In genomic region chr10:89700914-89701237, GRCh38 we compare ENCODE assay signal across 8 cellular contexts. TPM values are rescaled to one million over a fixed set of nuclear protein-coding genes. Genes with fewer than 3 reads are reported as not detected.
DNase-seq lines count a peak whose midpoint lies in the region; TF ChIP-seq lines count a peak whose summit lies in the region.

No MANE protein-coding gene starts in this region.

- intact Hi-C loops in prostate gland (cut with DNase I) = loop anchor here (2.0 kb wide), 1 partner anchor 56 kb away; the partner anchor contains the start of gene PANK1

- H3K9ac ChIP-seq in ES-I3 (ENCODE audit: low read depth, low read length) (peak overlapping the region; percentile 84), SK-N-SH (peak overlapping the region; percentile 77), fibroblast of lung (ENCODE audit: insufficient read depth, low read length) (peak overlapping the region; percentile 79)

- H3K79me2 ChIP-seq in SK-N-SH (ENCODE audit: insufficient read depth) = peaks cover 43% of the 10 kb centered on the region
- peaks cover 45% of the 10 kb centered on the region for H3K79me2 ChIP-seq in fibroblast of lung (ENCODE audit: control insufficient read depth, insufficient read depth, low read length)

- no peak for TF ChIP-seq EP300 in SK-N-SH (IDR thresholded peaks at IDR 0.05; ENCODE audit: borderline replicate concordance in 1 of 2, low read depth in 1 of 2, low read length in 1 of 2)

- no peak for TF ChIP-seq RAD21 in SK-N-SH (IDR thresholded peaks at IDR 0.05; ENCODE audit: low read length)

- no peaks in the 10 kb centered on the region for H3K9me2 ChIP-seq in SK-N-SH

- H3K27me3 ChIP-seq in SK-N-SH (ENCODE audit: insufficient read depth) (no peaks in the 10 kb centered on the region), fibroblast of lung (ENCODE audit: control insufficient read depth, insufficient read depth, low read length) (no peaks in the 10 kb centered on the region), prostate gland (replicated peaks; ENCODE audit: insufficient read depth) (no peaks in the 10 kb centered on the region)

- peak overlapping the region; percentile 94 for H2AFZ ChIP-seq in SK-N-SH (ENCODE audit: low read depth)
- peak overlapping the region; percentile 98 for H2AFZ ChIP-seq in fibroblast of lung (ENCODE audit: low read length)

- H3K4me1 ChIP-seq in ES-I3 (ENCODE audit: insufficient read depth, low read length) = peaks cover 13% of the 10 kb centered on the region
- H3K4me1 ChIP-seq in SK-N-SH (ENCODE audit: control insufficient read depth in 1 of 2, insufficient read depth in 2 of 2, low read depth in 1 of 2, low read length in 1 of 2) = peaks cover 4 to 10% of the 10 kb centered on the region in 2 experiments; a peak in 2 of 4 replicates
- no peaks in the 10 kb centered on the region for H3K4me1 ChIP-seq in fibroblast of lung (ENCODE audit: control insufficient read depth, extremely low read depth, insufficient read depth, low read length)
- no peaks in the 10 kb centered on the region for H3K4me1 ChIP-seq in prostate gland (replicated peaks)

- DNase-seq in SK-N-SH = no peak
- DNase-seq in fibroblast of lung (ENCODE audit: low read depth in 2 of 2) = no peak
- DNase-seq in prostate gland (ENCODE audit: low spot score) = no peak
- no peak for DNase-seq in SW480 (ENCODE audit: low spot score)
- DNase-seq in COLO829 (ENCODE audit: low spot score) = no peak
- DNase-seq in DMS114 treated with DMSO at 0.1 percent for 48 hours (lab: John Stamatoyannopoulos, UW; ENCODE audit: unreplicated experiment) = no peak
- no peak for DNase-seq in DMS153 treated with DMSO at 0.1 percent for 48 hours (lab: John Stamatoyannopoulos, UW; ENCODE audit: unreplicated experiment)

- CTCF ChIA-PET in SK-N-SH (lab: Yijun Ruan, JAX) = interaction anchor here (0.7 to 1.3 kb wide), 5 partner anchors 10 to 138 kb away, joined by 3 to 4 read pairs (median 3); no protein-coding TSS in a partner anchor

- TF ChIP-seq CTCF in SK-N-SH (IDR thresholded peaks at IDR 0.05) (no peak), fibroblast of lung (conservative IDR thresholded peaks at IDR 0.05 in 1 of 2, IDR thresholded peaks at IDR 0.05 in 1 of 2; ENCODE audit: low read depth in 1 of 2, low read length in 2 of 2) (no peak), prostate gland (IDR thresholded peaks at IDR 0.05) (no peak)

- TF ChIP-seq POLR2A in prostate gland (IDR thresholded peaks at IDR 0.05) = no peak

- H3K36me3 ChIP-seq in ES-I3 (ENCODE audit: insufficient read depth, low read length) (0 out of 2 replicates have a peak, but pooled peaks cover 2% of the 10 kb centered on the region), SK-N-SH (replicated peaks in 1 of 2; ENCODE audit: control insufficient read depth in 1 of 2, insufficient read depth in 2 of 2, low read length in 1 of 2) (no peaks in the 10 kb centered on the region), fibroblast of lung (ENCODE audit: control insufficient read depth, insufficient read depth, low read length) (no peaks in the 10 kb centered on the region), prostate gland (no peaks in the 10 kb centered on the region)

- peak overlapping the region; percentile 78 to 82 for H3K4me3 ChIP-seq in SK-N-SH (ENCODE audit: low read depth in 2 of 2, low read length in 1 of 2)
- peak overlapping the region; percentile 78 to 98 (median 92) for H3K4me3 ChIP-seq in fibroblast of lung (replicated peaks in 1 of 4; ENCODE audit: control extremely low read depth in 1 of 4, insufficient read depth in 1 of 4, low read depth in 3 of 4, low read length in 4 of 4)
- peak overlapping the region; percentile 54 to 57 for H3K4me3 ChIP-seq in prostate gland

- peak overlapping the region; percentile 61 to 94; a peak in 3 of 4 replicates for H3K27ac ChIP-seq in SK-N-SH (ENCODE audit: low read depth in 2 of 2, low read length in 1 of 2)
- peak overlapping the region; percentile 87 for H3K27ac ChIP-seq in fibroblast of lung (ENCODE audit: insufficient read depth, low read length)
- peak overlapping the region; percentile 70 to 83 for H3K27ac ChIP-seq in prostate gland

- WGBS in SK-N-SH (ENCODE audit: low lambda C conversion rate) = 0% methylated on average over 6 of the region's 7 CpGs
- 1% methylated on average over 7 of the region's 7 CpGs for WGBS in prostate gland

- POLR2A ChIA-PET in SK-N-SH (lab: Yijun Ruan, JAX) = interaction anchor here (0.8 to 1.0 kb wide), 3 partner anchors 57 to 69 kb away, joined by 3 to 7 read pairs (median 3); no protein-coding TSS in a partner anchor

- H4K20me1 ChIP-seq in SK-N-SH (ENCODE audit: insufficient read depth) = no peaks in the 10 kb centered on the region
- H4K20me1 ChIP-seq in fibroblast of lung (ENCODE audit: control insufficient read depth, extremely low read depth, insufficient read depth, low read length) = no peaks in the 10 kb centered on the region

- H3K9me3 ChIP-seq in ES-I3 (ENCODE audit: control insufficient read depth, insufficient read depth, low read length) (no peaks in the 10 kb centered on the region), SK-N-SH (no peaks in the 10 kb centered on the region), fibroblast of lung (ENCODE audit: control insufficient read depth, insufficient read depth, low read depth, low read length) (no peaks in the 10 kb centered on the region), prostate gland (no peaks in the 10 kb centered on the region)

- H3K4me2 ChIP-seq in SK-N-SH = peak overlapping the region; percentile 88
- H3K4me2 ChIP-seq in fibroblast of lung (ENCODE audit: extremely low read depth, insufficient read depth, low read length) = peak overlapping the region; percentile 29

- H3F3A ChIP-seq in SK-N-SH (replicated peaks; ENCODE audit: insufficient read depth) = peaks cover 3% of the 10 kb centered on the region

TF ChIP-seq in SK-N-SH, 30 proteins besides CTCF, POLR2A, EP300 and RAD21:
- TF ChIP-seq RCOR1 (IDR thresholded peaks at IDR 0.05; ENCODE audit: low read length) (no peak), NRF1 (IDR thresholded peaks at IDR 0.05; ENCODE audit: low read depth, low read length) (no peak), RXRA (IDR thresholded peaks at IDR 0.05; ENCODE audit: borderline replicate concordance, low read depth) (no peak), RFX5 (IDR thresholded peaks at IDR 0.05; ENCODE audit: low read length) (no peak), NFIC (IDR thresholded peaks at IDR 0.05; ENCODE audit: borderline replicate concordance) (no peak), CHD2 (IDR thresholded peaks at IDR 0.05; ENCODE audit: low read length, partially characterized antibody) (no peak), FOSL2 (IDR thresholded peaks at IDR 0.05; ENCODE audit: borderline replicate concordance, low read depth) (no peak), FOXJ3 (CRISPR knock-in tag; IDR thresholded peaks at IDR 0.05) (no peak), YY1 (IDR thresholded peaks at IDR 0.05; ENCODE audit: low read depth) (no peak), TEAD4 (IDR thresholded peaks at IDR 0.05; ENCODE audit: borderline replicate concordance, insufficient read depth) (no peak), MEF2A (IDR thresholded peaks at IDR 0.05; ENCODE audit: borderline replicate concordance, low read depth) (no peak), TCF12 (IDR thresholded peaks at IDR 0.05) (no peak), POLR2AphosphoS5 (IDR thresholded peaks at IDR 0.05; ENCODE audit: low read depth, low read length) (no peak), SIN3A (IDR thresholded peaks at IDR 0.05; ENCODE audit: borderline replicate concordance, low read depth, low read length) (no peak), FOXM1 (IDR thresholded peaks at IDR 0.05; ENCODE audit: low read depth) (no peak), JUND (IDR thresholded peaks at IDR 0.05) (no peak), ZBTB33 (IDR thresholded peaks at IDR 0.05; ENCODE audit: borderline replicate concordance, low read depth) (no peak)
TF ChIP-seq in SK-N-SH: peak in this region for 0.

RNA-seq across cellular contexts. Expression of gene KIF20B, which starts 0.5 kb away (rescaled TPM):
- 1.5 and 2.0 TPM in 2 replicates for polyA plus RNA-seq in SK-N-SH (2012; rRNA removed)
- polyA plus RNA-seq in SK-N-SH (2012; cell fraction: cytosol; rRNA removed) = 2.3 and 3.5 TPM in 2 replicates
- polyA plus RNA-seq in SK-N-SH (2012; cell fraction: nucleus; rRNA removed) = 0.52 and 2.1 TPM in 2 replicates
- 6.7 and 9.2 TPM in 2 replicates for total RNA-seq in fibroblast of lung
- 5.6 and 13.7 TPM in 2 replicates for polyA plus RNA-seq in fibroblast of lung
- 4.2 and 10.8 TPM in 2 replicates for polyA plus RNA-seq in fibroblast of lung (2012)
- polyA minus RNA-seq in fibroblast of lung (ENCODE audit: low replicate concordance) = 0.16 and 1.2 TPM in 2 replicates
- total RNA-seq in prostate gland = 1 to 10 TPM; 3.4 to 5.7 TPM

RNA-seq across cellular contexts. Expression of gene PANK1, which starts 55.8 kb away (rescaled TPM):
- polyA plus RNA-seq in SK-N-SH (2012; rRNA removed) = 4.2 and 4.9 TPM in 2 replicates
- 3.9 and 4.6 TPM in 2 replicates for polyA plus RNA-seq in SK-N-SH (2012; cell fraction: cytosol; rRNA removed)
- 1.1 and 4.0 TPM in 2 replicates for polyA plus RNA-seq in SK-N-SH (2012; cell fraction: nucleus; rRNA removed)
- total RNA-seq in fibroblast of lung = 5.9 and 9.2 TPM in 2 replicates
- polyA plus RNA-seq in fibroblast of lung = 4.2 and 5.3 TPM in 2 replicates
- 3.2 and 4.2 TPM in 2 replicates for polyA plus RNA-seq in fibroblast of lung (2012)
- polyA minus RNA-seq in fibroblast of lung (ENCODE audit: low replicate concordance) = 0.55 and 3.2 TPM in 2 replicates
- 10 to 100 TPM in 1 of 2 donors, 1 to 10 TPM in 1; 3.1 to 16.0 TPM for total RNA-seq in prostate gland
